ENCODE assay signal across 28 cellular contexts in genomic region chr3:112884678-112885290, GRCh38. TPM values are rescaled to one million over a fixed set of nuclear protein-coding genes. Genes with fewer than 3 reads are reported as not detected.
DNase-seq lines count a peak whose midpoint lies in the region; ATAC-seq, FAIRE-seq and TF ChIP-seq lines count a peak whose summit lies in the region.
"Had no signal": no experiment of that assay in that cellular context is flagged by ENCODE, and none has a peak within 500 bp of the region (broad histone marks: within the 10 kb centered on the region; RNA-seq: fewer than 3 reads in every experiment).

No MANE protein-coding gene starts in this region.

- peaks cover 0 to 2% of the 10 kb centered on the region in 2 experiments; a peak in 1 of 4 replicates for H3K27me3 ChIP-seq in GM12878 (replicated peaks in 1 of 2; ENCODE audit: control insufficient read depth in 2 of 2, insufficient read depth in 2 of 2, low read length in 1 of 2)
- H3K27me3 ChIP-seq in osteoblast (ENCODE audit: insufficient read depth, low read length) = peaks cover 15% of the 10 kb centered on the region
- no peaks in the 10 kb centered on the region for H3K27me3 ChIP-seq in ovary
- H3K27me3 ChIP-seq: BE2C; BLaER1 treated with 17β-estradiol and CSF1 and Interleukin-3, amounts not matched to agents 10 nM and 100 nM had no signal

- TF ChIP-seq CTCF in GM12865 (IDR thresholded peaks at IDR 0.05; ENCODE audit: insufficient read depth, low read depth, low read length, missing control alignments) = no peak
- TF ChIP-seq CTCF in GM12878 (IDR thresholded peaks at IDR 0.05 in 2 of 3, conservative IDR thresholded peaks at IDR 0.05 in 1 of 3; ENCODE audit: control insufficient read depth in 2 of 3, extremely low read depth in 1 of 3, insufficient read depth in 1 of 3, low read depth in 3 of 3, low read length in 3 of 3) = no peak
- no peak for TF ChIP-seq CTCF in osteoblast (IDR thresholded peaks at IDR 0.05; ENCODE audit: extremely low read depth, low read depth, low read length)
- TF ChIP-seq CTCF in ovary (IDR thresholded peaks at IDR 0.05) = no peak

- SMC1A ChIA-PET in GM12878 (lab: Charles Lee; ENCODE audit: uncharacterized antibody, unreplicated experiment) = interaction anchor here (1.2 to 2.5 kb wide), 4 partner anchors 10 to 150 kb away, joined by 3 to 9 read pairs (median 4); no protein-coding TSS in a partner anchor

- H3K9me3 ChIP-seq in GM12878 (replicated peaks; ENCODE audit: control insufficient read depth, insufficient read depth, low read length) (no peaks in the 10 kb centered on the region; the same call in 2 of the 3 replicates), osteoblast (ENCODE audit: low read depth, low read length) (no peaks in the 10 kb centered on the region), ovary (no peaks in the 10 kb centered on the region)
- H3K9me3 ChIP-seq: BE2C had no signal

- RAD21 ChIA-PET in GM12878 (lab: Charles Lee; ENCODE audit: unreplicated experiment) = interaction anchor here (0.6 to 1.3 kb wide), 2 partner anchors 150 to 590 kb away, joined by 3 read pairs; no protein-coding TSS in a partner anchor

- H3K4me2 ChIP-seq in GM12878 (ENCODE audit: control insufficient read depth, insufficient read depth) (no peak overlapping the region), osteoblast (ENCODE audit: insufficient read depth, low read length) (no peak overlapping the region)
- H3K4me2 ChIP-seq: BLaER1 treated with 17β-estradiol and CSF1 and Interleukin-3, amounts not matched to agents 10 nM and 100 nM; GM23338 had no signal

- no peaks in the 10 kb centered on the region for H3K36me3 ChIP-seq in GM12878 (ENCODE audit: control insufficient read depth in 2 of 2, insufficient read depth in 2 of 2, low read length in 1 of 2)
- H3K36me3 ChIP-seq in osteoblast (ENCODE audit: insufficient read depth, low read length) = no peaks in the 10 kb centered on the region
- H3K36me3 ChIP-seq in ovary = no peaks in the 10 kb centered on the region
- H3K36me3 ChIP-seq: BE2C; BLaER1 treated with 17β-estradiol and CSF1 and Interleukin-3, amounts not matched to agents 10 nM and 100 nM had no signal

- no peak overlapping the region for H2AFZ ChIP-seq in GM12878 (ENCODE audit: control insufficient read depth, low read depth, low read length)
- H2AFZ ChIP-seq in osteoblast (ENCODE audit: low read length) = no peak overlapping the region
- H2AFZ ChIP-seq: GM23338 had no signal

- no peak for TF ChIP-seq RAD21 in GM12878 (IDR thresholded peaks at IDR 0.05; ENCODE audit: insufficient read depth, low read depth, low read length)

- peak; percentile 14 for DNase-seq in GM12865 (ENCODE audit: low read depth)
- DNase-seq in GM12878 (ENCODE audit: low read depth, low spot score) = no peak
- peak; percentile 6 for DNase-seq in osteoblast (ENCODE audit: insufficient read length, low spot score, missing footprints)
- DNase-seq in RCC 7860 (ENCODE audit: low spot score) = no peak
- no peak for DNase-seq in germinal center (ENCODE audit: low spot score)
- no peak for DNase-seq in ovary
- no peak for DNase-seq in NCI-H2107 (lab: John Stamatoyannopoulos, UW)
- DNase-seq: AML-193; BE2C; CD4-positive, alpha-beta T cell; CD8-positive, alpha-beta memory T cell; DMS 273 treated with DMSO at 0.1 percent for 48 hours; DMS79 treated with DMSO at 0.1 percent for 48 hours; GF-D8; H9 had no signal

- POLR2A ChIA-PET in GM12878 (lab: Charles Lee) = interaction anchor here (1.1 kb wide), 1 partner anchor 10 kb away, joined by 3 read pairs; no protein-coding TSS in a partner anchor

- in situ Hi-C loops in GM12878 (cut with MboI) = no loop called here

- TF ChIP-seq EP300 in GM12878 (IDR thresholded peaks at IDR 0.05; ENCODE audit: borderline replicate concordance in 1 of 2, control insufficient read depth in 1 of 2, low read depth in 2 of 2, low read length in 2 of 2) (no peak), ovary (IDR thresholded peaks at IDR 0.05) (no peak)

- BruUV-seq in GM12878 (replicated peaks; lab: Mats Ljungman, UMichigan) = no TSS peak

- intact Hi-C loops in GM12878 (cut with micrococcal nuclease; ENCODE audit: unreplicated experiment) (no loop called here), ovary (cut with DNase I) (no loop called here)

- WGBS in GM12878 (ENCODE audit: insufficient coverage, insufficient replicate concordance, low lambda C conversion rate, missing lambda C conversion rate) = 61% methylated on average over 4 of the region's 4 CpGs
- WGBS in ovary, 3 donors = 76 to 83% (median 83%) methylated on average over 4 of the region's 4 CpGs

- ATAC-seq in HG02870 (IDR thresholded peaks at IDR 0.05; ENCODE audit: unreplicated experiment) (peak; percentile 58), GM12878 (0 out of 3 replicates have a peak, but pooled peaks have one; percentile 34)
- ATAC-seq: GM23338, HCT116 had no signal

- H3K9ac ChIP-seq in GM12878 (ENCODE audit: control insufficient read depth, insufficient read depth, low read length) = no peak overlapping the region
- H3K9ac ChIP-seq: BLaER1 treated with 17β-estradiol and CSF1 and Interleukin-3, amounts not matched to agents 10 nM and 100 nM had no signal

- no peak for TF ChIP-seq POLR2A in GM12878 (IDR thresholded peaks at IDR 0.05; ENCODE audit: low read depth, low read length)
- TF ChIP-seq POLR2A in ovary (IDR thresholded peaks at IDR 0.05) = no peak

- H3K79me2 ChIP-seq in GM12878 (ENCODE audit: control insufficient read depth, insufficient read depth, low read length) (no peaks in the 10 kb centered on the region), osteoblast (ENCODE audit: insufficient read depth, low read length) (no peaks in the 10 kb centered on the region)

- FAIRE-seq in GM12878 (lab: Jason Lieb, UNC) (no peak), RCC 7860 (lab: Jason Lieb, UNC) (no peak)
- FAIRE-seq: A204.1, D721Med, GM18507, GM19239 had no signal

- H3K4me1 ChIP-seq in GM12878 (ENCODE audit: control insufficient read depth, insufficient read depth, low read length) = no peaks in the 10 kb centered on the region
- H3K4me1 ChIP-seq in osteoblast (ENCODE audit: insufficient read depth, low read length) = peaks cover 3% of the 10 kb centered on the region
- no peaks in the 10 kb centered on the region for H3K4me1 ChIP-seq in ovary (ENCODE audit: insufficient read depth)
- H3K4me1 ChIP-seq: BE2C; BLaER1 treated with 17β-estradiol and CSF1 and Interleukin-3, amounts not matched to agents 10 nM and 100 nM had no signal

- H3K27ac ChIP-seq in GM12878 (ENCODE audit: control insufficient read depth, insufficient read depth) = no peak overlapping the region
- no peak overlapping the region for H3K27ac ChIP-seq in osteoblast (ENCODE audit: low read depth, low read length)
- no peak overlapping the region for H3K27ac ChIP-seq in ovary
- H3K27ac ChIP-seq: 22Rv1; BLaER1 treated with 17β-estradiol and CSF1 and Interleukin-3, amounts not matched to agents 10 nM and 100 nM had no signal

- no peaks in the 10 kb centered on the region for H4K20me1 ChIP-seq in GM12878 (ENCODE audit: control insufficient read depth, insufficient read depth)
- no peaks in the 10 kb centered on the region for H4K20me1 ChIP-seq in osteoblast (ENCODE audit: insufficient read depth, low read length)
- H4K20me1 ChIP-seq: BLaER1 treated with 17β-estradiol and CSF1 and Interleukin-3, amounts not matched to agents 10 nM and 100 nM had no signal

- CTCF ChIA-PET in GM12878 (lab: Yijun Ruan, JAX) = interaction anchor here (0.7 to 1.1 kb wide), 2 partner anchors 87 to 242 kb away, joined by 3 read pairs; no protein-coding TSS in a partner anchor

- no peak overlapping the region for H3K4me3 ChIP-seq in GM12865 (ENCODE audit: low read depth, low read length)
- no peak overlapping the region for H3K4me3 ChIP-seq in GM12878
- H3K4me3 ChIP-seq in osteoblast (ENCODE audit: insufficient read depth, low read length) = no peak overlapping the region
- no peak overlapping the region for H3K4me3 ChIP-seq in ovary
- H3K4me3 ChIP-seq: BLaER1 treated with 17β-estradiol and CSF1 and Interleukin-3, amounts not matched to agents 10 nM and 100 nM; GM23338 had no signal

TF ChIP-seq in GM12878, 131 proteins besides CTCF, POLR2A, EP300 and RAD21:
- TF ChIP-seq RAD51 (IDR thresholded peaks at IDR 0.05) (no peak), RUNX3 (IDR thresholded peaks at IDR 0.05; ENCODE audit: low read length) (peak; percentile 16; the same call in 1 of the 2 replicates)

RNA-seq across cellular contexts. Expression of gene CD200R1L, which starts 38.1 kb away (rescaled TPM):
- total RNA-seq in GM12878 (2013; cell fraction: nucleolus; rRNA removed) = not detected in 2 replicates
- total RNA-seq in GM12878 (2014; rRNA removed) (not detected in 2 replicates), GM12878 (2014; rRNA removed; fragmentation: Illumina TruSeq; extraction: Trizol) (not detected in 2 replicates), GM12878 (2021) (0.41 TPM in 1 of 2 replicates, not detected in the other), osteoblast (not detected in 2 replicates), ovary (not detected)
- polyA plus RNA-seq in GM12878 (2011; ENCODE audit: low read depth) = not detected
- polyA plus RNA-seq in GM12878 (2011; rRNA removed) (0.09 TPM in 1 of 2 replicates, not detected in the other), GM12878 (2014; fragmentation: Illumina TruSeq; extraction: Trizol) (0.33 TPM in 1 of 2 replicates, not detected in the other), GM12878 (2014; fragmentation: Nextera tagmentation; extraction: Ambion mirVana) (not detected), GM12878 (2014; rRNA removed) (not detected in 2 replicates), GM12878 (2016; fragmentation: Nextera tagmentation; extraction: Ambion mirVana) (not detected), ovary (not detected)
- not detected in 2 replicates for polyA plus RNA-seq in GM12878 (2011; cell fraction: cytosol; rRNA removed)
- polyA plus RNA-seq in GM12878 (2011; cell fraction: nucleus; rRNA removed) = 0.20 TPM in 1 of 2 replicates, not detected in the other
- polyA plus RNA-seq in GM12878 (2012) = not detected in 2 replicates
- not detected in 2 replicates for polyA minus RNA-seq in GM12878 (2011; rRNA and poly(A)+ RNA removed)
- polyA minus RNA-seq in GM12878 (2011; cell fraction: cytosol; rRNA and poly(A)+ RNA removed) = not detected in 2 replicates
- polyA minus RNA-seq in GM12878 (2011; cell fraction: nucleus; rRNA and poly(A)+ RNA removed) = not detected in 2 replicates
- total RNA-seq: CD8-positive, alpha-beta memory T cell; Daoy; G401; GM23338; H9 had no signal
- polyA plus RNA-seq: AG04450; CD14-positive monocyte; CD8-positive, alpha-beta memory T cell; GM23338 had no signal

Comparison
In these comparisons a context has a peak if more than half of its experiments do, and no peak if none do; other contexts are left out.
1. DNase-seq: peak in GM12865 (single experiment) and osteoblast (single experiment); none in GM12878 (single experiment), RCC 7860 (single experiment), germinal center (single experiment), ovary (0 of 5) and NCI-H2107 (single experiment).